Comparison of ENCODE assay signal across 1 cellular context in the genomic region with DNA sequence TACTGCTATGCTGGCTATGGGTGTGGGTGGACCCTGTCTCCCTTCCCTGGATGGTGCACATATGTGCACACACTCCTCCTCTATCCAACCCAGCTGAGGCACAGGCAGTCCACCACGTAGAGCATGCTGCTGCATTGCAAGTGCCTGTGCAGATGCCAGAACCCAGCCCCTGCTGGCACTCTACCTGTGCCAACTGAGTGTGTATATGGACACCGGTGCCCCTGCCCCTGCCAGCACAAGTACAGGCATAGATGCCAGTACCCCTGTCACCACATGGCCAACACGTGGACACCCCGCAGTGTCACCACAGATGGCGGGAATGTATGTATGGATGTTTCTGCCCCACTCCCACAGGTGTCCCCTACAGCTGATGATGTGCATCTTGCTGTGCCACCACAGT.
TF ChIP-seq lines count a peak whose summit lies in the region.

No MANE protein-coding gene starts in this region.

TF ChIP-seq in H1, 55 proteins besides CTCF, POLR2A, EP300 and RAD21 (continued from another document):
- TF ChIP-seq CEBPB (IDR thresholded peaks at IDR 0.05; ENCODE audit: low read depth, low read length), result no peak
- no peak for TF ChIP-seq TAF7 (optimal IDR thresholded peaks at IDR 0.05; ENCODE audit: borderline replicate concordance, low read depth, low read length)
- TF ChIP-seq RFX5 (IDR thresholded peaks at IDR 0.05; ENCODE audit: borderline replicate concordance, low read depth, low read length), result no peak
- TF ChIP-seq JUND (IDR thresholded peaks at IDR 0.05; ENCODE audit: low read length), result no peak
- no peak for TF ChIP-seq KDM1A (IDR thresholded peaks at IDR 0.05; ENCODE audit: borderline replicate concordance, low read length)
